ENCODE assay signal across 1 cellular context in genomic region chr17:42835732-42836131, GRCh38.
TF ChIP-seq lines count a peak whose summit lies in the region.

No MANE protein-coding gene starts in this region.

TF ChIP-seq in HepG2, 621 proteins besides CTCF, POLR2A, EP300 and RAD21:
- TF ChIP-seq ZNF781 (CRISPR knock-in tag; IDR thresholded peaks at IDR 0.05; ENCODE audit: borderline replicate concordance, not compliant biosample characterization) (no peak), FOXJ3 (CRISPR knock-in tag; IDR thresholded peaks at IDR 0.05; ENCODE audit: borderline replicate concordance) (no peak), ZNF639 (CRISPR knock-in tag; conservative IDR thresholded peaks at IDR 0.05) (no peak), ZNF687 (CRISPR knock-in tag; IDR thresholded peaks at IDR 0.05) (no peak), ZNF382 (CRISPR knock-in tag; IDR thresholded peaks at IDR 0.05; ENCODE audit: borderline replicate concordance) (0 out of 2 replicates have a peak, but pooled peaks have one; percentile 52), ZFP41 (CRISPR knock-in tag; IDR thresholded peaks at IDR 0.05; ENCODE audit: borderline replicate concordance) (no peak)
